In the genomic region with DNA sequence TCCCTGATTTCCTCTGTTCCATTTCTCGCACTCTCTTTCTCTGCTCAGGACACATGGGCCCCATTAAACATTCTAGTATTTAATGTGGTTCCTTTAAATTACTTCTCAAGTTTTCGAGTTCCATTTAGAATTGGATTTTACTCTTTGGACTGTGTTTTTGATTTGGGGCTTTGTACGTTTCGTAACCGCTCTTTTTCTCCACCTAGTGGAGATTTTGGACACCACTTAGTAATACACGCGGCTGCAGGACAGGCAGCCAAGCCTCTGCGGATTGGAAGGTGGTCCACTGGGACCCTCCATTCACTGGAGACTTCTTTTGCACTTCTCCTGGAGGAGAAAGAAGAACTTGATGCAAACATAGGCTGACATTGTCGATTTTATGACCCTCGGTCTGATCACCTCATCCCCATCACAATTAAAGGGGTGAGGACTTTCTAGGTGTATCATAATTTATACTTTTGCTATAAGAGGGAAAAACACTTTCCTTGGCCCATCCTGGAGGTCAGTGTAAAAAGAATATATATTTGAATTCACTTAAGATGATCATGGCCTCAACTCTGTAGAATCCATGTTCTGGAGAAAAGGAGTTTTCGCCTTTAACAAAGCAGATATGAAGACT, we compare ENCODE assay signal across 8 cellular contexts.
DNase-seq lines count a peak whose midpoint lies in the region; ATAC-seq and TF ChIP-seq lines count a peak whose summit lies in the region.

No MANE protein-coding gene starts in this region.

- peak; percentile 60 to 63 for ATAC-seq in stimulated activated naive B cell treated with anti-CD40 and anti-IgM and Interleukin-4, amounts not matched to agents 10 μg/mL and 1 μg/mL and 100 μg/mL, for 72 hours (replicated peaks)
- ATAC-seq in GM19324 (IDR thresholded peaks at IDR 0.05; ENCODE audit: low FRiP score, unreplicated experiment) (no peak), GM21381 (IDR thresholded peaks at IDR 0.05; ENCODE audit: unreplicated experiment) (no peak)

- peak; percentile 29 for DNase-seq in SIG-M5 treated with dmso at 0.1 percent for 504 hours (lab: John Stamatoyannopoulos, UW; ENCODE audit: unreplicated experiment)
- DNase-seq in SIG-M5 (lab: John Stamatoyannopoulos, UW): no peak
- peak; percentile 39 for DNase-seq in M059J (ENCODE audit: low read depth)
- peak; percentile 56 for DNase-seq in astrocyte of the spinal cord (ENCODE audit: low read depth, low spot score)
- no peak for DNase-seq in stimulated activated naive B cell treated with anti-CD40 and anti-IgM and Interleukin-4, amounts not matched to agents 10 μg/mL and 1 μg/mL and 100 μg/mL, for 72 hours

- H3K4me3 ChIP-seq in astrocyte of the spinal cord (ENCODE audit: low read depth, low read length): peak overlapping the region; percentile 23
- peak overlapping the region; percentile 75 for H3K4me3 ChIP-seq in iPS-18a (ENCODE audit: low read length)

- H3K9ac ChIP-seq in iPS-18a (ENCODE audit: low read length): peak overlapping the region; percentile 30

- peak overlapping the region; percentile 79 to 80 for H3K4me3 Mint-ChIP-seq in stimulated activated naive B cell treated with anti-CD40 and anti-IgM and Interleukin-4, amounts not matched to agents 10 μg/mL and 1 μg/mL and 100 μg/mL, for 72 hours

- peak; percentile 66 for TF ChIP-seq CTCF in astrocyte of the spinal cord (IDR thresholded peaks at IDR 0.05; ENCODE audit: low read depth, low read length)

- no peaks in the 10 kb centered on the region for H3K36me3 Mint-ChIP-seq in stimulated activated naive B cell treated with anti-CD40 and anti-IgM and Interleukin-4, amounts not matched to agents 10 μg/mL and 1 μg/mL and 100 μg/mL, for 72 hours

- peaks cover 8 to 11% of the 10 kb centered on the region in 2 donors for H3K4me1 Mint-ChIP-seq in stimulated activated naive B cell treated with anti-CD40 and anti-IgM and Interleukin-4, amounts not matched to agents 10 μg/mL and 1 μg/mL and 100 μg/mL, for 72 hours

- H3K4me1 ChIP-seq in iPS-18a (ENCODE audit: control insufficient read depth, low read depth, low read length): peaks cover 3% of the 10 kb centered on the region

- H3K27ac ChIP-seq in iPS-18a (ENCODE audit: low read length): no peak overlapping the region

- peaks cover 23 to 39% of the 10 kb centered on the region in 2 donors for H3K27me3 Mint-ChIP-seq in stimulated activated naive B cell treated with anti-CD40 and anti-IgM and Interleukin-4, amounts not matched to agents 10 μg/mL and 1 μg/mL and 100 μg/mL, for 72 hours

- H3K36me3 ChIP-seq in iPS-18a (ENCODE audit: control insufficient read depth, low read depth, low read length): no peaks in the 10 kb centered on the region

- no peak overlapping the region for H3K27ac Mint-ChIP-seq in stimulated activated naive B cell treated with anti-CD40 and anti-IgM and Interleukin-4, amounts not matched to agents 10 μg/mL and 1 μg/mL and 100 μg/mL, for 72 hours

- peaks cover 47% of the 10 kb centered on the region for H3K27me3 ChIP-seq in iPS-18a (ENCODE audit: control insufficient read depth, insufficient read depth, low read length)

- H3K9me3 ChIP-seq in iPS-18a (ENCODE audit: control insufficient read depth, low read depth, low read length): no peaks in the 10 kb centered on the region

- no peaks in the 10 kb centered on the region for H3K9me3 Mint-ChIP-seq in stimulated activated naive B cell treated with anti-CD40 and anti-IgM and Interleukin-4, amounts not matched to agents 10 μg/mL and 1 μg/mL and 100 μg/mL, for 72 hours

- in situ Hi-C loops in astrocyte of the spinal cord (cut with HindIII; ENCODE audit: low sequenced_read_pairs): no loop called here

Comparison
In these comparisons a context has a peak if more than half of its experiments do, and no peak if none do; other contexts are left out.
1. DNase-seq: peak in SIG-M5 treated with dmso at 0.1 percent for 504 hours (single experiment), M059J (single experiment) and astrocyte of the spinal cord (single experiment); none in SIG-M5 (single experiment) and stimulated activated naive B cell treated with anti-CD40 and anti-IgM and Interleukin-4, amounts not matched to agents 10 μg/mL and 1 μg/mL and 100 μg/mL, for 72 hours (single experiment).
2. ATAC-seq: peak in stimulated activated naive B cell treated with anti-CD40 and anti-IgM and Interleukin-4, amounts not matched to agents 10 μg/mL and 1 μg/mL and 100 μg/mL, for 72 hours (2 of 2); none in GM19324 (single experiment) and GM21381 (single experiment).